In genomic region chr11:7444582-7444981, GRCh38 we compare ENCODE assay signal across 23 cellular contexts. TPM values are rescaled to one million over a fixed set of nuclear protein-coding genes. Genes with fewer than 3 reads are reported as not detected.
"Had no signal": no experiment of that assay in that cellular context is flagged by ENCODE, and none has a peak within 500 bp of the region (broad histone marks: within the 10 kb centered on the region; RNA-seq: fewer than 3 reads in every experiment).

No MANE protein-coding gene starts in this region.

- H3K27me3 Mint-ChIP-seq: activated naive CD4-positive, alpha-beta T cell treated with anti-CD3 and anti-CD28 coated beads, Interleukin-2, amount 50 U/mL, for 24 hours; progenitor cell of endocrine pancreas; stimulated activated naive CD8-positive, alpha-beta T cell treated with anti-CD3 and anti-CD28 coated beads, Interleukin-15, amount 100 ng/mL, for 72 hours had no signal

- H3K36me3 ChIP-seq: ascending aorta, vagina had no signal

- H3K9me3 ChIP-seq: ascending aorta, vagina had no signal

- H3K27ac ChIP-seq: ascending aorta, skin epidermis, vagina had no signal

- H3K4me1 Mint-ChIP-seq: activated naive CD4-positive, alpha-beta T cell treated with anti-CD3 and anti-CD28 coated beads, Interleukin-2, amount 50 U/mL, for 24 hours; stimulated activated naive CD8-positive, alpha-beta T cell treated with anti-CD3 and anti-CD28 coated beads, Interleukin-15, amount 100 ng/mL, for 72 hours had no signal

- H3K4me3 ChIP-seq: ascending aorta, lung, skin epidermis, vagina had no signal

- DNase-seq: activated CD4-positive, alpha-beta T cell treated with anti-CD3 and anti-CD28 coated beads, Interleukin-2, amount 50 U/mL, for 1 hour; activated CD4-positive, CD25-positive, alpha-beta regulatory T cell treated with anti-CD3 and anti-CD28 coated beads, Interleukin-2, amount 50 U/mL, for 72 hours; activated CD8-positive, alpha-beta memory T cell treated with anti-CD3 and anti-CD28 coated beads, Interleukin-2, amount 50 U/mL, for 4 hours; activated gamma-delta T cell; activated T-cell treated with anti-CD3 and anti-CD28 coated beads, Interleukin-2, amount 50 U/mL, for 72 hours; dermis blood vessel endothelial cell; effector memory CD8-positive, alpha-beta T cell; foreskin fibroblast; midbrain; nephron progenitor cell; stimulated activated CD4-positive, alpha-beta T cell treated with anti-CD3 and anti-CD28 coated beads, Interleukin-15, amount 100 ng/mL, for 24 hours; stimulated activated CD4-positive, alpha-beta T cell treated with anti-CD3 and anti-CD28 coated beads, Interleukin-2, amount 100 ng/mL, for 48 hours; stimulated activated naive CD8-positive, alpha-beta T cell treated with anti-CD3 and anti-CD28 coated beads, Interleukin-15, amount 100 ng/mL, for 72 hours; T-helper 1 cell; T1000; trophoblast cell had no signal

- H3K4me1 ChIP-seq: ascending aorta, vagina had no signal

- H3K36me3 Mint-ChIP-seq: activated naive CD4-positive, alpha-beta T cell treated with anti-CD3 and anti-CD28 coated beads, Interleukin-2, amount 50 U/mL, for 24 hours had no signal

- H3K4me3 Mint-ChIP-seq: activated naive CD4-positive, alpha-beta T cell treated with anti-CD3 and anti-CD28 coated beads, Interleukin-2, amount 50 U/mL, for 24 hours; activated T-cell treated with anti-CD3 and anti-CD28 coated beads, Interleukin-2, amount 50 U/mL, for 72 hours; effector memory CD8-positive, alpha-beta T cell; nephron progenitor cell; stimulated activated naive CD8-positive, alpha-beta T cell treated with anti-CD3 and anti-CD28 coated beads, Interleukin-15, amount 100 ng/mL, for 72 hours had no signal

- H3K27me3 ChIP-seq: ascending aorta, vagina had no signal

- ATAC-seq: activated T-cell treated with anti-CD3 and anti-CD28 coated beads, Interleukin-2, amount 50 U/mL, for 72 hours; effector memory CD8-positive, alpha-beta T cell; stimulated activated naive CD8-positive, alpha-beta T cell treated with anti-CD3 and anti-CD28 coated beads, Interleukin-15, amount 100 ng/mL, for 72 hours had no signal

- H3K27ac Mint-ChIP-seq: activated naive CD4-positive, alpha-beta T cell treated with anti-CD3 and anti-CD28 coated beads, Interleukin-2, amount 50 U/mL, for 24 hours; activated T-cell treated with anti-CD3 and anti-CD28 coated beads, Interleukin-2, amount 50 U/mL, for 72 hours; effector memory CD8-positive, alpha-beta T cell; nephron progenitor cell; progenitor cell of endocrine pancreas had no signal

- H3K9me3 Mint-ChIP-seq: activated naive CD4-positive, alpha-beta T cell treated with anti-CD3 and anti-CD28 coated beads, Interleukin-2, amount 50 U/mL, for 24 hours; activated T-cell treated with anti-CD3 and anti-CD28 coated beads, Interleukin-2, amount 50 U/mL, for 72 hours; effector memory CD8-positive, alpha-beta T cell; nephron progenitor cell; stimulated activated naive CD8-positive, alpha-beta T cell treated with anti-CD3 and anti-CD28 coated beads, Interleukin-15, amount 100 ng/mL, for 72 hours had no signal

RNA-seq across cellular contexts. Expression of gene OLFML1, which starts 40.7 kb away (rescaled TPM):
- total RNA-seq: activated T-cell treated with anti-CD3 and anti-CD28 coated beads, Interleukin-2, amount 50 U/mL, for 72 hours; dermis blood vessel endothelial cell; glomerular endothelial cell; progenitor cell of endocrine pancreas had no signal
